ENCODE assay signal across 22 cellular contexts in genomic region chr9:124341455-124342170, GRCh38.
DNase-seq lines count a peak whose midpoint lies in the region; ATAC-seq and TF ChIP-seq lines count a peak whose summit lies in the region.
"Had no signal": no experiment of that assay in that cellular context is flagged by ENCODE, and none has a peak within 500 bp of the region (broad histone marks: within the 10 kb centered on the region; RNA-seq: fewer than 3 reads in every experiment).

No MANE protein-coding gene starts in this region.

- H3K27me3 Mint-ChIP-seq in chondrocyte (ENCODE audit: low read depth) (no peaks in the 10 kb centered on the region), osteocyte (ENCODE audit: unreplicated experiment) (no peaks in the 10 kb centered on the region)
- H3K27me3 Mint-ChIP-seq: activated CD4-positive, alpha-beta T cell treated with anti-CD3 and anti-CD28 coated beads, Interleukin-2, amount 10 ng/mL, durations not matched to agents 24 days and 14 days; activated naive CD4-positive, alpha-beta T cell treated with anti-CD3 and anti-CD28 coated beads, Interleukin-2, amount 10 ng/mL, durations not matched to agents 7 days and 5 days; CD4-positive, alpha-beta T cell; naive thymus-derived CD8-positive, alpha-beta T cell; stimulated activated naive CD8-positive, alpha-beta T cell treated with anti-CD3 and anti-CD28 coated beads, Interleukin-15, amount 100 ng/mL, for 72 hours had no signal

- no peaks in the 10 kb centered on the region for H3K27me3 ChIP-seq in BLaER1
- H3K27me3 ChIP-seq: tibial nerve had no signal

- H3K9me3 ChIP-seq in BLaER1 (peaks cover 11% of the 10 kb centered on the region), HEK293 (ENCODE audit: control insufficient read depth, insufficient read depth, low read depth, low read length) (no peaks in the 10 kb centered on the region)

- H3K4me3 Mint-ChIP-seq in chondrocyte (ENCODE audit: unreplicated experiment) (no peak overlapping the region), osteocyte (ENCODE audit: unreplicated experiment) (no peak overlapping the region)
- H3K4me3 Mint-ChIP-seq: activated CD4-positive, alpha-beta T cell treated with anti-CD3 and anti-CD28 coated beads, Interleukin-2, amount 10 ng/mL, durations not matched to agents 24 days and 14 days; activated naive CD4-positive, alpha-beta T cell treated with anti-CD3 and anti-CD28 coated beads, Interleukin-2, amount 10 ng/mL, durations not matched to agents 7 days and 5 days; activated T-helper 1 cell treated with anti-CD3 and anti-CD28 coated beads, Interleukin-12 subunit alpha, Interleukin-12 subunit beta, Interleukin-2, Interleukin-4 antibody, amounts not matched to agents 30 ng/mL and 10 ng/mL and 1 ng/mL, durations not matched to agents 14 hours and 24 hours and 36 hours; CD4-positive, alpha-beta T cell; stimulated activated naive CD8-positive, alpha-beta T cell treated with anti-CD3 and anti-CD28 coated beads, Interleukin-15, amount 100 ng/mL, for 72 hours had no signal

- H3K36me3 Mint-ChIP-seq in chondrocyte (ENCODE audit: low read depth) = peaks cover 29% of the 10 kb centered on the region
- H3K36me3 Mint-ChIP-seq in osteocyte (ENCODE audit: unreplicated experiment) = peaks cover 28% of the 10 kb centered on the region
- H3K36me3 Mint-ChIP-seq: activated naive CD4-positive, alpha-beta T cell treated with anti-CD3 and anti-CD28 coated beads, Interleukin-2, amount 10 ng/mL, durations not matched to agents 7 days and 5 days; naive thymus-derived CD8-positive, alpha-beta T cell had no signal

- H3K27ac Mint-ChIP-seq in chondrocyte (ENCODE audit: unreplicated experiment) = peak overlapping the region; percentile 96
- peak overlapping the region; percentile 95 for H3K27ac Mint-ChIP-seq in osteocyte (ENCODE audit: unreplicated experiment)
- H3K27ac Mint-ChIP-seq: activated CD4-positive, alpha-beta T cell treated with anti-CD3 and anti-CD28 coated beads, Interleukin-2, amount 10 ng/mL, durations not matched to agents 24 days and 14 days; activated naive CD4-positive, alpha-beta T cell treated with anti-CD3 and anti-CD28 coated beads, Interleukin-2, amount 10 ng/mL, durations not matched to agents 7 days and 5 days; activated T-helper 1 cell treated with anti-CD3 and anti-CD28 coated beads, Interleukin-12 subunit alpha, Interleukin-12 subunit beta, Interleukin-2, Interleukin-4 antibody, amounts not matched to agents 30 ng/mL and 10 ng/mL and 1 ng/mL, durations not matched to agents 14 hours and 24 hours and 36 hours; CD4-positive, alpha-beta T cell; stimulated activated naive CD8-positive, alpha-beta T cell treated with anti-CD3 and anti-CD28 coated beads, Interleukin-15, amount 100 ng/mL, for 72 hours had no signal

- H3K9me3 Mint-ChIP-seq in chondrocyte (ENCODE audit: low read depth) (peaks cover 4% of the 10 kb centered on the region), osteocyte (ENCODE audit: unreplicated experiment) (no peaks in the 10 kb centered on the region)
- H3K9me3 Mint-ChIP-seq: activated CD4-positive, alpha-beta T cell treated with anti-CD3 and anti-CD28 coated beads, Interleukin-2, amount 10 ng/mL, durations not matched to agents 24 days and 14 days; activated T-helper 1 cell treated with anti-CD3 and anti-CD28 coated beads, Interleukin-12 subunit alpha, Interleukin-12 subunit beta, Interleukin-2, Interleukin-4 antibody, amounts not matched to agents 30 ng/mL and 10 ng/mL and 1 ng/mL, durations not matched to agents 14 hours and 24 hours and 36 hours; CD4-positive, alpha-beta T cell had no signal

- peaks cover 49% of the 10 kb centered on the region for H4K20me1 ChIP-seq in BLaER1

- H3K4me2 ChIP-seq in BLaER1 = peak overlapping the region; percentile 78

- POLR2A ChIA-PET in HEK293 (lab: Yijun Ruan, JAX) = no interaction called here

- H3K4me1 ChIP-seq in BLaER1 (peaks cover 26% of the 10 kb centered on the region), HEK293 (ENCODE audit: control insufficient read depth, insufficient read depth, low read length) (no peaks in the 10 kb centered on the region; the same call in 1 of the 2 replicates)

- CTCF ChIA-PET in HEK293 (lab: Yijun Ruan, JAX) = no interaction called here

- H3K9ac ChIP-seq in BLaER1 = no peak overlapping the region

- H3K4me3 ChIP-seq in BLaER1 (no peak overlapping the region), HEK293 (ENCODE audit: low read depth, low read length) (no peak overlapping the region)
- H3K4me3 ChIP-seq: SK-N-MC, tibial nerve had no signal

- H3K4me1 Mint-ChIP-seq in chondrocyte (ENCODE audit: low read depth) (peaks cover 33% of the 10 kb centered on the region), osteocyte (ENCODE audit: unreplicated experiment) (peaks cover 39% of the 10 kb centered on the region)
- H3K4me1 Mint-ChIP-seq: activated CD4-positive, alpha-beta T cell treated with anti-CD3 and anti-CD28 coated beads, Interleukin-2, amount 10 ng/mL, durations not matched to agents 24 days and 14 days; activated naive CD4-positive, alpha-beta T cell treated with anti-CD3 and anti-CD28 coated beads, Interleukin-2, amount 10 ng/mL, durations not matched to agents 7 days and 5 days; naive thymus-derived CD8-positive, alpha-beta T cell; stimulated activated naive CD8-positive, alpha-beta T cell treated with anti-CD3 and anti-CD28 coated beads, Interleukin-15, amount 100 ng/mL, for 72 hours had no signal

- H3K27ac ChIP-seq in BLaER1 (peak overlapping the region; percentile 64; the same call in 1 of the 2 replicates), HEK293 (ENCODE audit: extremely low read depth, low read depth, low read length) (no peak overlapping the region)
- H3K27ac ChIP-seq: SK-N-MC, VCaP had no signal

- no peak for TF ChIP-seq CTCF in HEK293 (tag by site-specific recombination; IDR thresholded peaks at IDR 0.05)
- no peak for TF ChIP-seq CTCF in chondrocyte (IDR thresholded peaks at IDR 0.05)
- TF ChIP-seq CTCF in osteocyte (IDR thresholded peaks at IDR 0.05) = no peak

- no peak for ATAC-seq in GM21576 (IDR thresholded peaks at IDR 0.05; ENCODE audit: unreplicated experiment)
- ATAC-seq: naive thymus-derived CD8-positive, alpha-beta T cell; stimulated activated naive CD8-positive, alpha-beta T cell treated with anti-CD3 and anti-CD28 coated beads, Interleukin-15, amount 100 ng/mL, for 72 hours had no signal

- DNase-seq in chondrocyte (ENCODE audit: low spot score) (no peak), osteocyte (ENCODE audit: extremely low spot score, unreplicated experiment) (no peak), amniotic stem cell (lab: John Stamatoyannopoulos, UW) (no peak), DMS53 treated with DMSO at 0.1 percent for 48 hours (lab: John Stamatoyannopoulos, UW; ENCODE audit: unreplicated experiment) (no peak)
- DNase-seq in activated CD8-positive, alpha-beta memory T cell treated with anti-CD3 and anti-CD28 coated beads for 24 hours = no peak
- DNase-seq: activated CD4-positive, alpha-beta T cell treated with anti-CD3 and anti-CD28 coated beads, Interleukin-2, amount 10 ng/mL, durations not matched to agents 24 days and 14 days; activated naive CD4-positive, alpha-beta T cell treated with anti-CD3 and anti-CD28 coated beads, Interleukin-2, amount 10 ng/mL, durations not matched to agents 7 days and 5 days; CD4-positive, alpha-beta T cell; EL; kidney glomerular epithelial cell; naive thymus-derived CD8-positive, alpha-beta T cell; NCI-H2171; NCI-H524 treated with DMSO at 0.1 percent for 48 hours; retina; stimulated activated naive CD8-positive, alpha-beta T cell treated with anti-CD3 and anti-CD28 coated beads, Interleukin-15, amount 100 ng/mL, for 72 hours had no signal

- H3K36me3 ChIP-seq in BLaER1 = peaks cover 88% of the 10 kb centered on the region
- H3K36me3 ChIP-seq in HEK293 (ENCODE audit: control insufficient read depth in 2 of 2, insufficient read depth in 1 of 2, low read length in 2 of 2) = peaks cover 0 to 23% of the 10 kb centered on the region in 2 experiments; a peak in 1 of 3 replicates

TF ChIP-seq in HEK293, 187 proteins besides CTCF, POLR2A, EP300 and RAD21:
- no peak for TF ChIP-seq ZNF843 (tag by site-specific recombination; IDR thresholded peaks at IDR 0.05)
- TF ChIP-seq ZNF335 (tag by site-specific recombination; conservative IDR thresholded peaks at IDR 0.05) = no peak
- TF ChIP-seq ZNF514 (tag by site-specific recombination; IDR thresholded peaks at IDR 0.05) = no peak
- no peak for TF ChIP-seq KLF10 (tag by site-specific recombination; IDR thresholded peaks at IDR 0.05)
- TF ChIP-seq ZNF221 (tag by site-specific recombination; IDR thresholded peaks at IDR 0.05; ENCODE audit: borderline replicate concordance) = no peak
- TF ChIP-seq KLF1 (tag by site-specific recombination; IDR thresholded peaks at IDR 0.05) = no peak
- peak; percentile 32; the same call in 1 of the 2 replicates for TF ChIP-seq EGR2 (tag by site-specific recombination; IDR thresholded peaks at IDR 0.05; ENCODE audit: low read depth)
- TF ChIP-seq SALL2 (tag by site-specific recombination; IDR thresholded peaks at IDR 0.05; ENCODE audit: borderline replicate concordance) = no peak
- no peak for TF ChIP-seq ELK4 (IDR thresholded peaks at IDR 0.05; ENCODE audit: borderline replicate concordance, low read depth, low read length)
- no peak for TF ChIP-seq ZNF354C (tag by site-specific recombination; IDR thresholded peaks at IDR 0.05; ENCODE audit: borderline replicate concordance, low read depth)
- no peak for TF ChIP-seq ZNF248 (tag by site-specific recombination; IDR thresholded peaks at IDR 0.05)
- no peak for TF ChIP-seq ZNF324 (tag by site-specific recombination; IDR thresholded peaks at IDR 0.05)
- peak; percentile 50 for TF ChIP-seq ZFHX2 (tag by site-specific recombination; conservative IDR thresholded peaks at IDR 0.05)
- no peak for TF ChIP-seq ZNF23 (tag by site-specific recombination; IDR thresholded peaks at IDR 0.05; ENCODE audit: borderline replicate concordance)
